Comparison of ENCODE assay signal across 11 cellular contexts in the genomic region with DNA sequence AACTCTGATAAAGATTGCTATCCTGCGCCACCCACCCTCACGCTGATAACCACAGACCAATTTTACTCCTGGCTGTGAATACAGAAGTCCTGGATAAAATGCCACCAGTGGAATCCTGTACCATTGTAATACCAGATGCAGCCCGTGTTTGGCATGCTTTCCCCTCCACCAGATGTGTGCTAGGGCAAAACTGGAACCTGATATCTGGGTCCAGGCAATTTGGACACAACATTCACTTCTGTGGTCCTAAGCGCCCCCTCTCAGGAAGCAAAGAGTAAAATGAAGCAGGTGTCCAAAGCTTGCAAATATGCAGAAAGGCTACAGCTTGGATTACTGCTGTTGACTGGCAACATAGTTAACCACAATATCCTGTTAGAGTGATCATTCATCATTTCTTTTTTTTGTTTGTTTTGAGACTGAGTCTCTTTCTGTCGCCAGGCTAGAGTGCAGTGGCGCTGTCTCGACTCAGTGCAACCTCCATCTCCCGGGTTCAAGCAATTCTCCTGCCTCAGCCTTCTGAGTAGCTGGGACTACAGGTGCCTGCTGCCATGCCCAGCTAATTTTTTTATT. TPM values are rescaled to one million over a fixed set of nuclear protein-coding genes. Genes with fewer than 3 reads are reported as not detected.
DNase-seq lines count a peak whose midpoint lies in the region; ATAC-seq, FAIRE-seq and TF ChIP-seq lines count a peak whose summit lies in the region.
"Had no signal": no experiment of that assay in that cellular context is flagged by ENCODE, and none has a peak within 500 bp of the region (broad histone marks: within the 10 kb centered on the region; RNA-seq: fewer than 3 reads in every experiment).

No MANE protein-coding gene starts in this region.

- no peaks in the 10 kb centered on the region for H3K27me3 Mint-ChIP-seq in central memory CD8-positive, alpha-beta T cell

- H3K36me3 ChIP-seq in left lung (no peaks in the 10 kb centered on the region), prostate gland (no peaks in the 10 kb centered on the region)
- H3K36me3 ChIP-seq: HAP-1 had no signal

- H3K27me3 ChIP-seq in left lung: no peaks in the 10 kb centered on the region
- no peaks in the 10 kb centered on the region for H3K27me3 ChIP-seq in prostate gland (replicated peaks; ENCODE audit: insufficient read depth)

- TF ChIP-seq POLR2A in GM12892 (IDR thresholded peaks at IDR 0.05; ENCODE audit: low read depth, low read length): no peak
- TF ChIP-seq POLR2A in prostate gland (IDR thresholded peaks at IDR 0.05): no peak
- no peak for TF ChIP-seq POLR2A in H54 (IDR thresholded peaks at IDR 0.05; ENCODE audit: low read depth, low read length)

- FAIRE-seq in GM12892 (lab: Jason Lieb, UNC) (no peak), H54 (lab: Jason Lieb, UNC) (no peak)

- peak overlapping the region; percentile 60 for H3K4me3 Mint-ChIP-seq in central memory CD8-positive, alpha-beta T cell
- H3K4me3 Mint-ChIP-seq: nephron had no signal

- DNase-seq in AML-193 (lab: John Stamatoyannopoulos, UW): peak; percentile 27 to 30
- DNase-seq in GM12892 (ENCODE audit: insufficient read length): peak; percentile 7
- peak; percentile 91 for DNase-seq in RPMI7951 (ENCODE audit: low read depth)
- DNase-seq in central memory CD8-positive, alpha-beta T cell (ENCODE audit: low spot score in 2 of 2): no peak
- DNase-seq in left lung: no peak
- DNase-seq in prostate gland (ENCODE audit: low spot score): no peak
- DNase-seq in H54 (ENCODE audit: insufficient read length, low spot score): no peak
- DNase-seq: NCI-H345 had no signal

- TF ChIP-seq CTCF in left lung (IDR thresholded peaks at IDR 0.05) (no peak), prostate gland (IDR thresholded peaks at IDR 0.05) (no peak)

- H3K36me3 Mint-ChIP-seq in central memory CD8-positive, alpha-beta T cell (ENCODE audit: insufficient read depth): no peaks in the 10 kb centered on the region

- H3K4me1 Mint-ChIP-seq in central memory CD8-positive, alpha-beta T cell: peaks cover 17% of the 10 kb centered on the region

- H3K9me3 Mint-ChIP-seq in central memory CD8-positive, alpha-beta T cell: no peaks in the 10 kb centered on the region
- H3K9me3 Mint-ChIP-seq: nephron had no signal

- H3K27ac ChIP-seq in left lung: no peak overlapping the region
- no peak overlapping the region for H3K27ac ChIP-seq in prostate gland

- 42% methylated on average over 8 of the region's 8 CpGs for WGBS in prostate gland

- intact Hi-C loops in left lung (cut with DNase I) (no loop called here), prostate gland (cut with DNase I) (no loop called here)

- H3K4me3 ChIP-seq in left lung (no peak overlapping the region), prostate gland (no peak overlapping the region)
- H3K4me3 ChIP-seq: HAP-1 had no signal

- ATAC-seq in central memory CD8-positive, alpha-beta T cell (replicated peaks; ENCODE audit: extremely low read depth, poor library complexity, severe bottlenecking): peak; percentile 99
- ATAC-seq in left lung: no peak
- ATAC-seq in HG03139 (IDR thresholded peaks at IDR 0.05; ENCODE audit: unreplicated experiment): no peak

- H3K9me3 ChIP-seq in left lung (no peaks in the 10 kb centered on the region), prostate gland (no peaks in the 10 kb centered on the region)
- H3K9me3 ChIP-seq: HAP-1 had no signal

- H3K4me1 ChIP-seq in left lung: no peaks in the 10 kb centered on the region
- no peaks in the 10 kb centered on the region for H3K4me1 ChIP-seq in prostate gland (replicated peaks)
- H3K4me1 ChIP-seq: HAP-1 had no signal

- H3K27ac Mint-ChIP-seq in central memory CD8-positive, alpha-beta T cell (ENCODE audit: low read depth): peak overlapping the region; percentile 19

RNA-seq across cellular contexts. Expression of gene LOXL1, which starts 32.8 kb away (rescaled TPM):
- not detected for polyA plus RNA-seq in GM12892 (2012; ENCODE audit: missing spikeins)
- 45.9 and 55.0 TPM in 2 replicates for total RNA-seq in RPMI7951 (2014; rRNA removed; shearing (Covaris generic))
- 10 to 100 TPM; 22.3 to 37.0 TPM for total RNA-seq in left lung
- 10 to 100 TPM; 20.5 to 22.5 TPM for total RNA-seq in prostate gland

RNA-seq across cellular contexts. Expression of gene STOML1, which starts 33.0 kb away (rescaled TPM):
- polyA plus RNA-seq in GM12892 (2012; ENCODE audit: missing spikeins): 5.9 TPM
- 20.4 and 26.8 TPM in 2 replicates for total RNA-seq in RPMI7951 (2014; rRNA removed; shearing (Covaris generic))
- 10 to 100 TPM; 20.0 to 29.3 TPM for total RNA-seq in left lung
- 10 to 100 TPM; 15.6 to 26.8 TPM for total RNA-seq in prostate gland

RNA-seq across cellular contexts. Expression of gene PML, which starts 35.4 kb away (rescaled TPM):
- 23.5 TPM for polyA plus RNA-seq in GM12892 (2012; ENCODE audit: missing spikeins)
- 26.1 and 39.7 TPM in 2 replicates for total RNA-seq in RPMI7951 (2014; rRNA removed; shearing (Covaris generic))
- 10 to 100 TPM; 61.2 to 75.2 TPM for total RNA-seq in left lung
- total RNA-seq in prostate gland: 100 to 1,000 TPM in 1 of 2 donors, 10 to 100 TPM in 1; 67.5 to 122 TPM

Comparison
In these comparisons a context has a peak if more than half of its experiments do, and no peak if none do; other contexts are left out.
1. DNase-seq: peak in AML-193 (2 of 2), GM12892 (single experiment) and RPMI7951 (single experiment); none in central memory CD8-positive, alpha-beta T cell (0 of 2), left lung (0 of 2), prostate gland (single experiment) and H54 (single experiment).